ENCODE assay signal across 8 cellular contexts in the genomic region with DNA sequence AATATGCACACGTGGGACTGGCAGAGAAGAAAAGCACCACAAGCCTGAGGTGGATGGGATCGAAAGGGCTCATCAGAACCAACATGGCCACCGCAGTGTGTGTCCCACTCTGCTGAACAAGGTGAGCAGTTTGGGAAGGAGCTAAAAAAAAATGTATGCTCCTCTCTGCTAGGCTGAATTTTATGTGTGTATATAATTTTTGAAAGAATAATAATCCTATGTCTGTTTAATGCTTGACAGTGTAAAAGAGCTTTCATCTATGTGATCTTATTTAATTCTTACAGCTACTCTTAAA.
DNase-seq lines count a peak whose midpoint lies in the region; ATAC-seq and TF ChIP-seq lines count a peak whose summit lies in the region.

No MANE protein-coding gene starts in this region.

- H3F3A ChIP-seq in DOHH2 (ENCODE audit: control insufficient read depth, insufficient read depth), result peaks cover 10% of the 10 kb centered on the region; the same call in 1 of the 2 replicates

- H3K4me3 ChIP-seq in DOHH2 (ENCODE audit: low read length), result peak overlapping the region; percentile 75

- peaks cover 3% of the 10 kb centered on the region for H3K36me3 Mint-ChIP-seq in activated naive CD8-positive, alpha-beta T cell treated with anti-CD3 and anti-CD28 coated beads, Interleukin-2, amount 50 U/mL, for 24 hours (ENCODE audit: low read depth)

- no peaks in the 10 kb centered on the region for H4K20me1 ChIP-seq in DOHH2 (ENCODE audit: control insufficient read depth, insufficient read depth, low read depth, low read length)

- H3K4me1 Mint-ChIP-seq in activated naive CD8-positive, alpha-beta T cell treated with anti-CD3 and anti-CD28 coated beads, Interleukin-2, amount 50 U/mL, for 24 hours, result peaks cover 69% of the 10 kb centered on the region

- no peaks in the 10 kb centered on the region for H3K27me3 ChIP-seq in DOHH2 (ENCODE audit: control insufficient read depth, low read length)

- no peak for TF ChIP-seq CTCF in DOHH2 (IDR thresholded peaks at IDR 0.05; ENCODE audit: low read depth, low read length, poor library complexity, severe bottlenecking)

- no peaks in the 10 kb centered on the region for H3K79me2 ChIP-seq in DOHH2 (ENCODE audit: control insufficient read depth, low read length)

- H3K4me3 Mint-ChIP-seq in activated naive CD8-positive, alpha-beta T cell treated with anti-CD3 and anti-CD28 coated beads, Interleukin-2, amount 50 U/mL, for 24 hours, result peak overlapping the region; percentile 91

- H3K27ac ChIP-seq in DOHH2 (ENCODE audit: low read depth, low read length), result peak overlapping the region; percentile 43

- peaks cover 3% of the 10 kb centered on the region for H3K27me3 Mint-ChIP-seq in activated naive CD8-positive, alpha-beta T cell treated with anti-CD3 and anti-CD28 coated beads, Interleukin-2, amount 50 U/mL, for 24 hours

- peaks cover 46% of the 10 kb centered on the region for H3K4me1 ChIP-seq in DOHH2 (ENCODE audit: control insufficient read depth, low read length)

- H3K36me3 ChIP-seq in DOHH2 (ENCODE audit: control insufficient read depth, low read length), result no peaks in the 10 kb centered on the region

- H3K27ac Mint-ChIP-seq in activated naive CD8-positive, alpha-beta T cell treated with anti-CD3 and anti-CD28 coated beads, Interleukin-2, amount 50 U/mL, for 24 hours, result peak overlapping the region; percentile 99

- no peak for ATAC-seq in activated naive CD8-positive, alpha-beta T cell treated with anti-CD3 and anti-CD28 coated beads, Interleukin-2, amount 50 U/mL, for 24 hours
- no peak for ATAC-seq in HG02973 (IDR thresholded peaks at IDR 0.05; ENCODE audit: unreplicated experiment)

- peak; percentile 33 for DNase-seq in NCI-H2227 treated with DMSO at 0.1 percent for 48 hours (lab: John Stamatoyannopoulos, UW)
- no peak for DNase-seq in activated naive CD8-positive, alpha-beta T cell treated with anti-CD3 and anti-CD28 coated beads, Interleukin-2, amount 50 U/mL, for 24 hours
- DNase-seq in kidney tubule cell (ENCODE audit: low spot score), result peak; percentile 28
- peak in 4 of 6 experiments; percentile 22 to 61 (median 28) for DNase-seq in stimulated activated naive CD4-positive, alpha-beta T cell (lab: John Stamatoyannopoulos, UW)
- no peak for DNase-seq in NCI-H2196 (lab: John Stamatoyannopoulos, UW; ENCODE audit: unreplicated experiment)
- no peak for DNase-seq in dedifferentiated amniotic fluid mesenchymal stem cell (ENCODE audit: extremely low spot score)

- peak overlapping the region; percentile 86 for H3K4me2 ChIP-seq in DOHH2 (ENCODE audit: low read length)

- H3K9me2 ChIP-seq in DOHH2 (replicated peaks; ENCODE audit: control insufficient read depth, low read length), result no peaks in the 10 kb centered on the region

- H3K9me3 ChIP-seq in DOHH2 (ENCODE audit: control insufficient read depth, insufficient read depth, low read length), result no peaks in the 10 kb centered on the region

- H3K9me3 Mint-ChIP-seq in activated naive CD8-positive, alpha-beta T cell treated with anti-CD3 and anti-CD28 coated beads, Interleukin-2, amount 50 U/mL, for 24 hours, result peaks cover 6% of the 10 kb centered on the region

Comparison
In these comparisons a context has a peak if more than half of its experiments do, and no peak if none do; other contexts are left out.
1. DNase-seq: peak in NCI-H2227 treated with DMSO at 0.1 percent for 48 hours (single experiment), kidney tubule cell (single experiment) and stimulated activated naive CD4-positive, alpha-beta T cell (4 of 6); none in activated naive CD8-positive, alpha-beta T cell treated with anti-CD3 and anti-CD28 coated beads, Interleukin-2, amount 50 U/mL, for 24 hours (single experiment), NCI-H2196 (single experiment) and dedifferentiated amniotic fluid mesenchymal stem cell (single experiment).